25 cellular contexts compared by ENCODE assay signal in the genomic region with DNA sequence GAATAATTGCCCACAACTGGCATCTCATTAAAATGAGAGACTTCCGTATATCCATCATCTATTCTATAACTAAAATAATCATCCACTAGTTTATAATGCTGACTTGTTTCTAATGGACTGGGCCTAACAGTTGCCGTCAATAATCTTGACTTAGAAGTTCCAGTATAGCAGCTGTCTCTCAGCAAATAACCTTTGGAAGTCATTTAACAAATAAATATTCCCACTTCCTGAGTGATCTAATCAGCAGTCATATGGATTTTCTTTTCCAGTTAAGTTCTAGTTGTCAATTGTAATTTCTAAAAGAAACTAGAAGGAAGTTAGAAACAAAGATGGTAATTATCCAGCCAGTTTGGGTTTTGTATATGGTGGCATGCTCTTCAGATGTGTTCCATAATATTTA.
"Had no signal": no experiment of that assay in that cellular context is flagged by ENCODE, and none has a peak within 500 bp of the region (broad histone marks: within the 10 kb centered on the region; RNA-seq: fewer than 3 reads in every experiment).

No MANE protein-coding gene starts in this region.

- FAIRE-seq: keratinocyte, pancreas, urothelium cell line had no signal

- DNase-seq: head of caudate nucleus; hippocampal formation; kidney glomerular epithelial cell; left colon; left lung; lower lobe of right lung; naive B cell; natural killer cell; nucleus accumbens; pancreas; posterior cingulate gyrus; retina; right cardiac atrium; spleen; stimulated activated CD4-positive, alpha-beta T cell treated with anti-CD3 and anti-CD28 coated beads, Interleukin-4, amount 100 ng/mL, for 24 hours; stimulated activated naive CD4-positive, alpha-beta T cell; tibial artery; trophoblast cell; upper lobe of right lung had no signal

- H3K4me3 ChIP-seq: left lung, lower lobe of right lung, pancreas, prostate gland, skin epidermis, spleen, suprapubic skin, thoracic aorta, tibial artery, upper lobe of right lung had no signal

- H3K27me3 ChIP-seq: left lung, pancreas, spleen, suprapubic skin, tibial artery, upper lobe of right lung had no signal

- H3K36me3 ChIP-seq: left lung, lower lobe of right lung, pancreas, prostate gland, spleen, suprapubic skin, thoracic aorta, tibial artery, upper lobe of right lung had no signal

- H3K4me1 ChIP-seq: left lung, lower lobe of right lung, pancreas, prostate gland, spleen, suprapubic skin, tibial artery, upper lobe of right lung had no signal

- H3K27ac ChIP-seq: left lung, lower lobe of right lung, pancreas, prostate gland, skin epidermis, spleen, suprapubic skin, thoracic aorta, tibial artery, upper lobe of right lung had no signal

- H3K9me3 ChIP-seq: left lung, lower lobe of right lung, pancreas, prostate gland, spleen, suprapubic skin, thoracic aorta, tibial artery, upper lobe of right lung had no signal
